8 cellular contexts compared by ENCODE assay signal in genomic region chr11:20443596-20443995, GRCh38. TPM values are rescaled to one million over a fixed set of nuclear protein-coding genes. Genes with fewer than 3 reads are reported as not detected.
A peak's percentile ranks its signal among the peaks of the same experiment; 100 is the strongest.
DNase-seq lines count a peak whose midpoint lies in the region; ATAC-seq, FAIRE-seq and TF ChIP-seq lines count a peak whose summit lies in the region.

No MANE protein-coding gene starts in this region.

- no peak for TF ChIP-seq RAD21 in neural cell (conservative IDR thresholded peaks at IDR 0.05)

- no peak for ATAC-seq in GM18520 (IDR thresholded peaks at IDR 0.05; ENCODE audit: unreplicated experiment)

- H3K4me2 ChIP-seq in MM.1S (ENCODE audit: low read depth, low read length): no peak overlapping the region
- H3K4me2 ChIP-seq in neural cell (ENCODE audit: low read length): no peak overlapping the region

- H3K9ac ChIP-seq in MM.1S (ENCODE audit: low read length) (no peak overlapping the region), neural cell (ENCODE audit: low read length) (no peak overlapping the region), colonic mucosa (ENCODE audit: low read depth in 2 of 2, low read length in 2 of 2) (no peak overlapping the region)

- H3K27me3 ChIP-seq in MM.1S (replicated peaks; ENCODE audit: insufficient read depth, low read length) (no peaks in the 10 kb centered on the region), bronchial epithelial cell (ENCODE audit: control insufficient read depth, insufficient read depth, low read length) (no peaks in the 10 kb centered on the region), neural cell (ENCODE audit: insufficient read depth, low read depth, low read length) (no peaks in the 10 kb centered on the region), colonic mucosa (no peaks in the 10 kb centered on the region)

- H3K4me3 ChIP-seq in MM.1S (ENCODE audit: low read length): no peak overlapping the region
- H3K4me3 ChIP-seq in bronchial epithelial cell (ENCODE audit: low read depth, low read length): no peak overlapping the region
- H3K4me3 ChIP-seq in neural cell (ENCODE audit: low read length): no peak overlapping the region
- H3K4me3 ChIP-seq in colonic mucosa: no peak overlapping the region

- H4K20me1 ChIP-seq in MM.1S (ENCODE audit: insufficient read depth, low read length) (no peaks in the 10 kb centered on the region), neural cell (ENCODE audit: insufficient read depth) (no peaks in the 10 kb centered on the region)

- TF ChIP-seq CTCF in MM.1S (IDR thresholded peaks at IDR 0.05; ENCODE audit: low read length): peak; percentile 32
- TF ChIP-seq CTCF in bronchial epithelial cell (IDR thresholded peaks at IDR 0.05; ENCODE audit: insufficient read depth, low read length, severe bottlenecking): peak; percentile 25
- peak; percentile 28 for TF ChIP-seq CTCF in neural cell (IDR thresholded peaks at IDR 0.05; ENCODE audit: poor library complexity, severe bottlenecking)
- TF ChIP-seq CTCF in colonic mucosa (IDR thresholded peaks at IDR 0.05): no peak

- DNase-seq in GM04504 (ENCODE audit: low read depth): peak; percentile 2
- peak; percentile 17 for DNase-seq in MM.1S
- peak; percentile 35 for DNase-seq in bronchial epithelial cell (ENCODE audit: low read depth)
- no peak for DNase-seq in NCI-H226
- DNase-seq in HuH-7 (ENCODE audit: low spot score): no peak
- DNase-seq in colonic mucosa: no peak

- H3K36me3 ChIP-seq in MM.1S (replicated peaks; ENCODE audit: insufficient read depth, low read length) (no peaks in the 10 kb centered on the region), bronchial epithelial cell (ENCODE audit: control insufficient read depth, insufficient read depth, low read length) (peaks cover 1% of the 10 kb centered on the region), neural cell (ENCODE audit: insufficient read depth, low read length) (no peaks in the 10 kb centered on the region), colonic mucosa (no peaks in the 10 kb centered on the region)

- no peaks in the 10 kb centered on the region; the same call in 1 of the 2 replicates for H3F3A ChIP-seq in MM.1S (ENCODE audit: insufficient read depth, low read length)
- H3F3A ChIP-seq in neural cell (ENCODE audit: insufficient read depth, low read length, poor library complexity, severe bottlenecking): no peaks in the 10 kb centered on the region

- H3K4me1 ChIP-seq in MM.1S (ENCODE audit: low read length) (no peaks in the 10 kb centered on the region), colonic mucosa (no peaks in the 10 kb centered on the region)

- H3K9me3 ChIP-seq in MM.1S (replicated peaks; ENCODE audit: insufficient read depth, low read length) (no peaks in the 10 kb centered on the region), neural cell (ENCODE audit: low read length) (no peaks in the 10 kb centered on the region), colonic mucosa (no peaks in the 10 kb centered on the region)

- H3K27ac ChIP-seq in MM.1S (ENCODE audit: low read length) (no peak overlapping the region), neural cell (ENCODE audit: low read length) (no peak overlapping the region), colonic mucosa (no peak overlapping the region)

- H3K9me2 ChIP-seq in MM.1S (replicated peaks; ENCODE audit: insufficient read depth, low read length) (no peaks in the 10 kb centered on the region), neural cell (ENCODE audit: insufficient read depth, low read length) (no peaks in the 10 kb centered on the region)

- no peak for FAIRE-seq in bronchial epithelial cell (lab: Jason Lieb, UNC)

- intact Hi-C loops in colonic mucosa (cut with DNase I): no loop called here

- no peak overlapping the region for H2AFZ ChIP-seq in MM.1S (ENCODE audit: low read length)
- H2AFZ ChIP-seq in neural cell (ENCODE audit: low read depth, low read length): no peak overlapping the region

- H3K79me2 ChIP-seq in MM.1S (ENCODE audit: low read length) (no peaks in the 10 kb centered on the region), neural cell (replicated peaks; ENCODE audit: insufficient read depth, low read length) (no peaks in the 10 kb centered on the region)

- no peak for TF ChIP-seq EP300 in neural cell (conservative IDR thresholded peaks at IDR 0.05; ENCODE audit: poor library complexity, severe bottlenecking)

TF ChIP-seq in neural cell, 6 proteins besides CTCF, POLR2A, EP300 and RAD21:
- TF ChIP-seq TAF1 (IDR thresholded peaks at IDR 0.05; ENCODE audit: low read depth) (no peak), MXI1 (conservative IDR thresholded peaks at IDR 0.05; ENCODE audit: poor library complexity, severe bottlenecking) (no peak), SMC3 (conservative IDR thresholded peaks at IDR 0.05; ENCODE audit: poor library complexity) (no peak), REST (IDR thresholded peaks at IDR 0.05; ENCODE audit: borderline replicate concordance) (no peak), EZH2 (IDR thresholded peaks at IDR 0.05; ENCODE audit: borderline replicate concordance, insufficient read depth, low read length, poor library complexity, severe bottlenecking) (no peak), POLR2AphosphoS5 (IDR thresholded peaks at IDR 0.05) (no peak)

RNA-seq across cellular contexts. Expression of gene PRMT3, which starts 56.1 kb away (rescaled TPM):
- 26.9 and 31.6 TPM in 2 replicates for total RNA-seq in bronchial epithelial cell
- 16.5 and 16.7 TPM in 2 replicates for polyA plus RNA-seq in neural cell
- 16.7 and 17.8 TPM in 2 replicates for polyA minus RNA-seq in neural cell
- 10 to 100 TPM in 1 of 2 donors, 1 to 10 TPM in 1; 6.2 to 11.0 TPM for total RNA-seq in colonic mucosa

Comparison
In these comparisons a context has a peak if more than half of its experiments do, and no peak if none do; other contexts are left out.
1. DNase-seq: peak in GM04504 (single experiment), MM.1S (single experiment) and bronchial epithelial cell (single experiment); none in NCI-H226 (single experiment), HuH-7 (single experiment) and colonic mucosa (single experiment).